Comparison of ENCODE assay signal across 8 cellular contexts in genomic region chr4:83484500-83485431, GRCh38. TPM values are rescaled to one million over a fixed set of nuclear protein-coding genes. Genes with fewer than 3 reads are reported as not detected.
DNase-seq lines count a peak whose midpoint lies in the region; ATAC-seq and TF ChIP-seq lines count a peak whose summit lies in the region.

ABRAXAS1 (minus strand) TSS chr4:83485100; CDS start chr4:83485072, 28 bp downstream.

- peak within 1 kb of the TSS; percentile 84 for H3K4me3 ChIP-seq in fibroblast of mammary gland (ENCODE audit: control insufficient read depth, low read depth, low read length)

- peak; percentile 96 for ATAC-seq in activated T-helper 17 cell treated with anti-CD3 and anti-CD28 coated beads, Interleukin-2, amount 50 U/mL, for 72 hours (replicated peaks)
- ATAC-seq in natural killer cell: peak; percentile 95 to 100 (median 97)

- no peaks in the 10 kb centered on the region for H3K9me3 Mint-ChIP-seq in activated T-helper 17 cell treated with anti-CD3 and anti-CD28 coated beads, Interleukin-2, amount 50 U/mL, for 72 hours
- H3K9me3 Mint-ChIP-seq in natural killer cell: no peaks in the 10 kb centered on the region

- DNase-seq in Daoy (ENCODE audit: low read depth) (peak; percentile 93), GOT3 (lab: John Stamatoyannopoulos, UW) (peak; percentile 77), LHCN-M2 (ENCODE audit: low read depth) (peak; percentile 91), RPMI7951 (ENCODE audit: low read depth) (peak; percentile 95), fibroblast of mammary gland (ENCODE audit: low read depth) (peak; percentile 84), natural killer cell (peak; percentile 93)
- peak; percentile 90 to 96 (median 94) for DNase-seq in stimulated activated naive CD4-positive, alpha-beta T cell (lab: John Stamatoyannopoulos, UW)

- H3K4me1 Mint-ChIP-seq in activated T-helper 17 cell treated with anti-CD3 and anti-CD28 coated beads, Interleukin-2, amount 50 U/mL, for 72 hours: no peaks in the 10 kb centered on the region
- peaks cover 14 to 21% of the 10 kb centered on the region in 2 donors for H3K4me1 Mint-ChIP-seq in natural killer cell

- H3K4me3 Mint-ChIP-seq in activated T-helper 17 cell treated with anti-CD3 and anti-CD28 coated beads, Interleukin-2, amount 50 U/mL, for 72 hours: peak within 1 kb of the TSS; percentile 97
- H3K4me3 Mint-ChIP-seq in natural killer cell: peak within 1 kb of the TSS; percentile 99

- H3K27me3 Mint-ChIP-seq in activated T-helper 17 cell treated with anti-CD3 and anti-CD28 coated beads, Interleukin-2, amount 50 U/mL, for 72 hours: no peaks in the 10 kb centered on the region
- H3K27me3 Mint-ChIP-seq in natural killer cell (ENCODE audit: low read depth in 2 of 2): no peaks in the 10 kb centered on the region

- H3K27ac Mint-ChIP-seq in activated T-helper 17 cell treated with anti-CD3 and anti-CD28 coated beads, Interleukin-2, amount 50 U/mL, for 72 hours: peak within 1 kb of the TSS; percentile 94
- H3K27ac Mint-ChIP-seq in natural killer cell: peak within 1 kb of the TSS; percentile 92 to 96

- intact Hi-C loops in natural killer cell (cut with micrococcal nuclease): loop anchor here (1.0 kb wide), 1 partner anchor 29 kb away; the partner anchor contains the start of gene HELQ

- TF ChIP-seq CTCF in fibroblast of mammary gland (conservative IDR thresholded peaks at IDR 0.05; ENCODE audit: control insufficient read depth, insufficient read depth, low read depth, low read length) (no peak), natural killer cell (IDR thresholded peaks at IDR 0.05) (no peak)

- H3K36me3 Mint-ChIP-seq in activated T-helper 17 cell treated with anti-CD3 and anti-CD28 coated beads, Interleukin-2, amount 50 U/mL, for 72 hours (ENCODE audit: low read depth): peaks cover 11% of the 10 kb centered on the region
- H3K36me3 Mint-ChIP-seq in natural killer cell: no peaks in the 10 kb centered on the region

RNA-seq across cellular contexts. Expression of gene ABRAXAS1, which starts in this region (rescaled TPM):
- total RNA-seq in Daoy (2014; rRNA removed; shearing (Covaris generic)): 5.4 and 6.5 TPM in 2 replicates
- total RNA-seq in LHCN-M2 (2014; rRNA removed): 9.0 and 14.2 TPM in 2 replicates
- 6.4 TPM for polyA plus RNA-seq in LHCN-M2 (2012)
- 5.7 and 8.8 TPM in 2 replicates for total RNA-seq in RPMI7951 (2014; rRNA removed; shearing (Covaris generic))
- total RNA-seq in activated T-helper 17 cell treated with anti-CD3 and anti-CD28 coated beads, Interleukin-2, amount 50 U/mL, for 72 hours: 10 to 100 TPM; 12.4 to 16.1 TPM
- total RNA-seq in natural killer cell: 10 to 100 TPM; 10.7 to 14.0 (median 13.9) TPM

Comparison
In these comparisons a context has a peak if more than half of its experiments do, and no peak if none do; other contexts are left out.
1. Peak in every context shown above with its lines: DNase-seq, ATAC-seq and H3K4me3 ChIP-seq.